In the genomic region with DNA sequence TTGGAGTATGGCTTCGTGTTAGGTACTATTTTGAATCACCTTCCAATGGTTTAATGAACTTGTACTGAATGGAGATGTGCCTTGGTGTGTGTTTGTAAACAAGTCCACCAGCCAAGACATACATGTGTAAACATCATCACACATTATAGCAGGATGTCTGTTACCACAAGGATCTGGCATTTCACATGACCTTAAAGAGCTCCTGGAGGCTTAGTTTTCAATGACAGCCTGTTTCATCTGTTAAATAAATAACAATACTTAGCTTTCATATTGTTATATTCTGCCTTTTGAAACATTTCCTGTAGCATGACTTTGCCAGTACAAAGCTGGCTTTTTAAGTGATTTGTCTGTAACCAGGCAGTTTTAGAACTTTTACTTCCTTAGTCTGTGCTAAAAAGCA, we compare ENCODE assay signal across 1 cellular context.
TF ChIP-seq lines count a peak whose summit lies in the region.

No MANE protein-coding gene starts in this region.

TF ChIP-seq in A549, 52 proteins besides CTCF, POLR2A, EP300 and RAD21 (continued from another document):
- no peak for TF ChIP-seq RCOR1 (IDR thresholded peaks at IDR 0.05; ENCODE audit: low read depth, low read length)
- TF ChIP-seq RARB (CRISPR knock-in tag; IDR thresholded peaks at IDR 0.05), result no peak
- TF ChIP-seq NR3C1 (IDR thresholded peaks at IDR 0.05), result no peak
- TF ChIP-seq RNF2 (IDR thresholded peaks at IDR 0.05; ENCODE audit: borderline replicate concordance, low read depth), result no peak
- no peak for TF ChIP-seq SREBF2 (IDR thresholded peaks at IDR 0.05)
- TF ChIP-seq KDM5A (IDR thresholded peaks at IDR 0.05), result no peak
- TF ChIP-seq ELK1 (IDR thresholded peaks at IDR 0.05; ENCODE audit: low read depth, low read length), result no peak
TF ChIP-seq in A549: peak in this region for 0.
